In the genomic region with DNA sequence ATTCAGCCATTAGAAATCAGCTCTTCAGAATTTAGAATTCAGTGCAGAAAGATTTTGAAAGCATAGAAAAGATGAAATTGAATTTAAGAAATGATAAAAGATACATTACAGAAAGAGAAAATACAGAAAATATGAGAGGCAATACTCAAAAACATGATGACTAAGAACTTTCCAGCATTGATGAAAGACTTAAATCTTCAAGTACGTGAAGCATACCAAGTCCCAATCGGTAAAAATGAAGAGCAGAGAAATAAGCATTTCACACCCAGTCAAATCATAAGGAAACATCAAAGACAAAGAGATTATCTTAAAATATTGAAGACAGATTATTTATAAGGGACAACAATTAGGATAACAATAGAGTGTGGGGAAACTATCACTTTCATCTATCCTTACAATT, we compare ENCODE assay signal across 27 cellular contexts. TPM values are rescaled to one million over a fixed set of nuclear protein-coding genes. Genes with fewer than 3 reads are reported as not detected.
"Had no signal": no experiment of that assay in that cellular context is flagged by ENCODE, and none has a peak within 500 bp of the region (broad histone marks: within the 10 kb centered on the region; RNA-seq: fewer than 3 reads in every experiment).

No MANE protein-coding gene starts in this region.

- FAIRE-seq: endometrium, keratinocyte had no signal

- H3K36me3 ChIP-seq: colonic mucosa, esophagus squamous epithelium, gastrocnemius medialis, left lung, lower lobe of right lung had no signal

- H3K4me1 ChIP-seq: colonic mucosa, gastrocnemius medialis, heart right ventricle, left lung, lower lobe of right lung had no signal

- H3K4me3 ChIP-seq: colonic mucosa, esophagus squamous epithelium, gastrocnemius medialis, heart right ventricle, left lung, lower lobe of right lung, mucosa of descending colon had no signal

- H3K9me3 ChIP-seq: colonic mucosa, esophagus squamous epithelium, gastrocnemius medialis, heart right ventricle, left lung, lower lobe of right lung, mucosa of descending colon had no signal

- DNase-seq: colonic mucosa; cortex of kidney; effector CD8-positive, alpha-beta T cell; effector memory CD8-positive, alpha-beta T cell; endodermal cell; erythroblast; esophagus squamous epithelium; foreskin melanocyte; gastrocnemius medialis; glutamatergic neuron; head of caudate nucleus; heart right ventricle; hippocampal formation; left cardiac atrium; left lung; left ventricle myocardium superior; lower lobe of right lung; mesenchymal stem cell; mucosa of descending colon had no signal

- H3K27ac ChIP-seq: colonic mucosa, epithelial cell of prostate, esophagus squamous epithelium, gastrocnemius medialis, heart right ventricle, left lung, lower lobe of right lung had no signal

- H3K27me3 ChIP-seq: colonic mucosa, esophagus squamous epithelium, gastrocnemius medialis, heart right ventricle, left lung had no signal

- ATAC-seq: effector memory CD8-positive, alpha-beta T cell; gastrocnemius medialis; heart right ventricle; left cardiac atrium; left lung; left ventricle myocardium superior; lower lobe of right lung; mucosa of descending colon had no signal

RNA-seq across cellular contexts. Expression of a gene that starts 35.1 kb away (rescaled TPM):
- total RNA-seq: dermis microvascular lymphatic vessel endothelial cell, endodermal cell, glomerular endothelial cell, kidney epithelial cell, lung microvascular endothelial cell, mesenteric fat pad had no signal
- polyA plus RNA-seq: keratinocyte had no signal
